ENCODE assay signal across 21 cellular contexts in the genomic region with DNA sequence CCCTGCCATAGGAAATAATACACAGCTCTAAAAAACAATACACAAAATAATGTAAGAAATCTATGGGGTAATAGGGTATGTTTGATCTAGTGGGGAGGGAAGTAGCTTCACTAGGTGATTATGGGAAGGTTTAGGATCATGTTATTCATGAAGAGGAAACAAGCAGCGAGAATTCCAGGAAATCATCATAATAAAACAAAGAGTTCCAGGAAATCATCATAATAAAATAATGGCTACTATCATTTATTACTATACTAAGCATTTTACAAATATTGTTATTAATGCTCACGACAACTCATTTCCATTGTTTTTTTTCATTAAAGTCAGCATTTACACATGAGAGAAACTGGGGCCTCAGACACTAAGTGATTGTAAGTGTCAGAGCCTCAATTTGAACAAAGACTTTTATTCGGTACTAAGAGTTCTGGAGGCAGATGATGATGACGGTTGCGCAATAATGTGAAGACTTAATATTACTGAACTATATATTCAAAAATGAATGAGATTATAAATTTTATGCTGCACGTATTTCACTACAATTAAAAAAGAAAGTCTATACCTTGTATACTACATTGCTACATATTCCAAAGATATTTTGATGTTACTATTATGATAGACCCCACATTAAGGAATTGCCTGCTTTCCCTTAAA. TPM values are rescaled to one million over a fixed set of nuclear protein-coding genes. Genes with fewer than 3 reads are reported as not detected.
DNase-seq lines count a peak whose midpoint lies in the region; ATAC-seq, FAIRE-seq and TF ChIP-seq lines count a peak whose summit lies in the region.
"Had no signal": no experiment of that assay in that cellular context is flagged by ENCODE, and none has a peak within 500 bp of the region (broad histone marks: within the 10 kb centered on the region; RNA-seq: fewer than 3 reads in every experiment).

No MANE protein-coding gene starts in this region.

- H3K36me3 ChIP-seq in HepG2 (replicated peaks in 1 of 2; ENCODE audit: control insufficient read depth in 1 of 2, insufficient read depth in 2 of 2, low read length in 2 of 2): no peaks in the 10 kb centered on the region
- no peaks in the 10 kb centered on the region for H3K36me3 ChIP-seq in right lobe of liver
- no peaks in the 10 kb centered on the region for H3K36me3 ChIP-seq in K562 (ENCODE audit: control insufficient read depth, insufficient read depth, low read length)
- no peaks in the 10 kb centered on the region for H3K36me3 ChIP-seq in CD4-positive, alpha-beta memory T cell (ENCODE audit: insufficient read depth, low read length)
- H3K36me3 ChIP-seq in mesendoderm (ENCODE audit: control insufficient read depth, insufficient read depth, low read length): no peaks in the 10 kb centered on the region
- no peaks in the 10 kb centered on the region for H3K36me3 ChIP-seq in CD8-positive, alpha-beta memory T cell (ENCODE audit: insufficient read depth, low read length)
- H3K36me3 ChIP-seq in vagina: no peaks in the 10 kb centered on the region

- H3K4me3 ChIP-seq in HepG2 (replicated peaks in 1 of 3; ENCODE audit: insufficient read depth in 1 of 3, low read depth in 2 of 3, low read length in 3 of 3): no peak overlapping the region
- H3K4me3 ChIP-seq in right lobe of liver: no peak overlapping the region
- no peak overlapping the region for H3K4me3 ChIP-seq in K562
- H3K4me3 ChIP-seq in CD4-positive, alpha-beta memory T cell (ENCODE audit: low read length in 2 of 2): no peak overlapping the region
- no peak overlapping the region for H3K4me3 ChIP-seq in mesendoderm (ENCODE audit: low read length)
- H3K4me3 ChIP-seq in CD8-positive, alpha-beta memory T cell (ENCODE audit: low read length): no peak overlapping the region
- no peak overlapping the region for H3K4me3 ChIP-seq in vagina
- H3K4me3 ChIP-seq: SK-N-MC had no signal

- H2AFZ ChIP-seq in HepG2 (ENCODE audit: low read length) (no peak overlapping the region), K562 (ENCODE audit: low read depth, low read length) (peak overlapping the region; percentile 70)

- H3K27ac Mint-ChIP-seq in CD4-positive, alpha-beta memory T cell: no peak overlapping the region
- H3K27ac Mint-ChIP-seq in CD8-positive, alpha-beta memory T cell: no peak overlapping the region

- H2AK5ac ChIP-seq in mesendoderm (ENCODE audit: low read length): no peak overlapping the region

- H3K79me2 ChIP-seq in HepG2 (ENCODE audit: insufficient read depth, low read length) (no peaks in the 10 kb centered on the region), K562 (ENCODE audit: control insufficient read depth, insufficient read depth, low read length) (no peaks in the 10 kb centered on the region), mesendoderm (ENCODE audit: control insufficient read depth, insufficient read depth, low read length) (no peaks in the 10 kb centered on the region)

- no peaks in the 10 kb centered on the region for H3K4me1 ChIP-seq in HepG2 (ENCODE audit: insufficient read depth, low read length)
- H3K4me1 ChIP-seq in right lobe of liver: no peaks in the 10 kb centered on the region
- peaks cover 0 to 19% of the 10 kb centered on the region in 2 experiments; a peak in 4 of 5 replicates for H3K4me1 ChIP-seq in K562 (replicated peaks in 1 of 2; ENCODE audit: control insufficient read depth in 2 of 2, insufficient read depth in 2 of 2, low read length in 2 of 2)
- no peaks in the 10 kb centered on the region for H3K4me1 ChIP-seq in CD4-positive, alpha-beta memory T cell (ENCODE audit: insufficient read depth, low read length)
- H3K4me1 ChIP-seq in mesendoderm (ENCODE audit: control insufficient read depth, low read depth, low read length): no peaks in the 10 kb centered on the region
- no peaks in the 10 kb centered on the region for H3K4me1 ChIP-seq in CD8-positive, alpha-beta memory T cell (ENCODE audit: insufficient read depth, low read length)
- H3K4me1 ChIP-seq in vagina: peaks cover 17% of the 10 kb centered on the region

- in situ Hi-C loops in HepG2 (cut with HindIII; ENCODE audit: extremely low pct_ligation_motif_present, low pct_unique_long_range_greater_than_20kb) (loop anchor here (5.0 kb wide), 1 partner anchor 404 kb away; no protein-coding TSS in a partner anchor), K562 (cut with MboI) (loop anchor here (10.0 kb wide), 1 partner anchor 307 kb away; the partner anchor contains the start of gene CXCL3)

- no peak overlapping the region for H3K4ac ChIP-seq in mesendoderm (ENCODE audit: low read depth, low read length)

- no peak overlapping the region for H3K23ac ChIP-seq in mesendoderm (ENCODE audit: low read length)

- H3K9me1 ChIP-seq in K562 (ENCODE audit: control insufficient read depth, insufficient read depth, low read length): no peaks in the 10 kb centered on the region

- H3K79me1 ChIP-seq in mesendoderm (ENCODE audit: low read length): no peaks in the 10 kb centered on the region

- POLR2A ChIA-PET in HepG2 (lab: Yijun Ruan, JAX): no interaction called here
- POLR2A ChIA-PET in K562 (lab: Yijun Ruan, JAX): interaction anchor here (1.9 kb wide), 1 partner anchor 16 kb away, joined by 5 read pairs; no protein-coding TSS in a partner anchor
- POLR2A ChIA-PET in CD4-positive, alpha-beta memory T cell (lab: Charles Lee; ENCODE audit: partially characterized antibody): no interaction called here
- POLR2A ChIA-PET in CD8-positive, alpha-beta memory T cell (lab: Charles Lee): no interaction called here

- H4K20me1 ChIP-seq in HepG2 (ENCODE audit: insufficient read depth, low read length): no peaks in the 10 kb centered on the region
- no peaks in the 10 kb centered on the region for H4K20me1 ChIP-seq in K562 (replicated peaks; ENCODE audit: control insufficient read depth, insufficient read depth, low read length)

- H3K4me1 Mint-ChIP-seq in CD4-positive, alpha-beta memory T cell: no peaks in the 10 kb centered on the region
- H3K4me1 Mint-ChIP-seq in CD8-positive, alpha-beta memory T cell: no peaks in the 10 kb centered on the region

- no peak overlapping the region for H2BK15ac ChIP-seq in mesendoderm (replicated peaks; ENCODE audit: low read depth)

- no peak for FAIRE-seq in HepG2 (lab: Jason Lieb, UNC)
- FAIRE-seq in K562 (lab: Jason Lieb, UNC): no peak
- FAIRE-seq: GM18507 had no signal

- H4K5ac ChIP-seq in mesendoderm (ENCODE audit: low read length): no peak overlapping the region

- TF ChIP-seq RAD21 in HepG2 (CRISPR knock-in tag; IDR thresholded peaks at IDR 0.05) (no peak), K562 (CRISPR knock-in tag; conservative IDR thresholded peaks at IDR 0.05 in 1 of 2, IDR thresholded peaks at IDR 0.05 in 1 of 2) (no peak)

- H3K18ac ChIP-seq in mesendoderm (ENCODE audit: low read length): no peak overlapping the region

- no peak overlapping the region for H3K27ac ChIP-seq in HepG2 (ENCODE audit: extremely low read length, insufficient read depth, low read length)
- no peak overlapping the region for H3K27ac ChIP-seq in right lobe of liver
- H3K27ac ChIP-seq in K562 (ENCODE audit: extremely low read depth, low read depth, low read length): no peak overlapping the region
- peak overlapping the region; percentile 56 for H3K27ac ChIP-seq in epithelial cell of prostate
- no peak overlapping the region for H3K27ac ChIP-seq in CD4-positive, alpha-beta memory T cell (ENCODE audit: low read depth, low read length)
- H3K27ac ChIP-seq in mesendoderm (ENCODE audit: low read depth, low read length): no peak overlapping the region
- no peak overlapping the region for H3K27ac ChIP-seq in CD8-positive, alpha-beta memory T cell (ENCODE audit: low read depth, low read length)
- no peak overlapping the region for H3K27ac ChIP-seq in vagina
- H3K27ac ChIP-seq: 22Rv1, KMS-11, SK-N-MC had no signal

- no peak overlapping the region for H3K9ac ChIP-seq in HepG2 (ENCODE audit: insufficient read depth, low read depth, low read length)
- H3K9ac ChIP-seq in K562 (ENCODE audit: insufficient read depth in 1 of 2, low read depth in 2 of 2, low read length in 2 of 2): no peak overlapping the region
- H3K9ac ChIP-seq in mesendoderm (ENCODE audit: low read length): no peak overlapping the region
- H3K9ac ChIP-seq: KMS-11 had no signal

- no peak overlapping the region for H4K8ac ChIP-seq in mesendoderm (ENCODE audit: low read depth, low read length)

- H3K27me3 ChIP-seq in HepG2 (ENCODE audit: control insufficient read depth in 1 of 2, insufficient read depth in 2 of 2, low read length in 2 of 2) (peaks cover 0 to 3% of the 10 kb centered on the region in 2 experiments; a peak in 2 of 5 replicates), right lobe of liver (no peaks in the 10 kb centered on the region), K562 (ENCODE audit: control insufficient read depth in 2 of 2, insufficient read depth in 2 of 2, low read length in 2 of 2) (no peaks in the 10 kb centered on the region), mesendoderm (ENCODE audit: insufficient read depth, low read length, poor library complexity) (no peaks in the 10 kb centered on the region), vagina (no peaks in the 10 kb centered on the region)
- H3K27me3 ChIP-seq in CD4-positive, alpha-beta memory T cell (ENCODE audit: insufficient read depth, low read length): no peaks in the 10 kb centered on the region
- H3K27me3 ChIP-seq in CD8-positive, alpha-beta memory T cell (ENCODE audit: insufficient read depth, low read length, poor library complexity, severe bottlenecking): no peaks in the 10 kb centered on the region

- no peak overlapping the region for H2BK5ac ChIP-seq in mesendoderm (ENCODE audit: low read length)

- TF ChIP-seq POLR2A in HepG2 (IDR thresholded peaks at IDR 0.05; ENCODE audit: insufficient read depth in 1 of 2, low read depth in 2 of 2, low read length in 2 of 2) (no peak), right lobe of liver (IDR thresholded peaks at IDR 0.05) (no peak), K562 (conservative IDR thresholded peaks at IDR 0.05) (no peak), vagina (IDR thresholded peaks at IDR 0.05) (no peak)

- 54% methylated on average over 6 of the region's 6 CpGs for WGBS in HepG2 (ENCODE audit: low lambda C conversion rate)
- 74% methylated on average over 6 of the region's 6 CpGs for WGBS in right lobe of liver (ENCODE audit: insufficient coverage, low coverage, low lambda C conversion rate, missing lambda C conversion rate)
- 84% methylated on average over 6 of the region's 6 CpGs for WGBS in K562 (ENCODE audit: insufficient coverage, low coverage, missing lambda C conversion rate)
- no CpG with 5 or more reads among the region's 6 CpGs for WGBS in mesendoderm (ENCODE audit: extremely low coverage, insufficient coverage, low lambda C conversion rate)

- no peaks in the 10 kb centered on the region for H3K27me3 Mint-ChIP-seq in CD4-positive, alpha-beta memory T cell
- no peaks in the 10 kb centered on the region for H3K27me3 Mint-ChIP-seq in CD8-positive, alpha-beta memory T cell

- no peak overlapping the region for H2BK120ac ChIP-seq in mesendoderm (ENCODE audit: low read depth, low read length)

- BruUV-seq in HepG2 (replicated peaks; lab: Mats Ljungman, UMichigan) (no TSS peak), K562 (replicated peaks; lab: Mats Ljungman, UMichigan) (no TSS peak)

- H3K4me2 ChIP-seq in HepG2 (ENCODE audit: low read depth, low read length) (no peak overlapping the region), K562 (ENCODE audit: insufficient read depth, low read length) (no peak overlapping the region), mesendoderm (ENCODE audit: low read length) (no peak overlapping the region)
- H3K4me2 ChIP-seq: KMS-11 had no signal

- H3K9me3 Mint-ChIP-seq in CD4-positive, alpha-beta memory T cell: no peaks in the 10 kb centered on the region
- peaks cover 0 to 5% (median 0%) of the 10 kb centered on the region in 5 donors for H3K9me3 Mint-ChIP-seq in CD8-positive, alpha-beta memory T cell

- DNase-seq in HepG2 (ENCODE audit: low spot score): no peak
- no peak for DNase-seq in right lobe of liver
- no peak for DNase-seq in K562 (ENCODE audit: extremely low read depth in 1 of 4, low spot score in 3 of 4)
- no peak for DNase-seq in epithelial cell of prostate (ENCODE audit: low read depth, low spot score)
- DNase-seq in CD4-positive, alpha-beta memory T cell: no peak
- DNase-seq in mesendoderm: no peak
- DNase-seq in CD8-positive, alpha-beta memory T cell: no peak
- DNase-seq in vagina (ENCODE audit: extremely low spot score in 2 of 2): no peak
- DNase-seq: DMS53, H7, MM.1S, NCI-H2029, NCI-H446, NCI-H524 treated with DMSO at 0.1 percent for 48 hours, NCI-H82, SHP77 treated with DMSO at 0.1 percent for 48 hours had no signal

- no peaks in the 10 kb centered on the region for H3K9me3 ChIP-seq in HepG2 (ENCODE audit: low read length)
- no peaks in the 10 kb centered on the region for H3K9me3 ChIP-seq in right lobe of liver
- no peaks in the 10 kb centered on the region for H3K9me3 ChIP-seq in K562 (replicated peaks; ENCODE audit: control insufficient read depth, insufficient read depth, low read depth, low read length)
- H3K9me3 ChIP-seq in CD4-positive, alpha-beta memory T cell (ENCODE audit: control insufficient read depth in 1 of 2, low read length in 2 of 2): no peaks in the 10 kb centered on the region
- no peaks in the 10 kb centered on the region for H3K9me3 ChIP-seq in CD8-positive, alpha-beta memory T cell (ENCODE audit: low read length)
- no peaks in the 10 kb centered on the region for H3K9me3 ChIP-seq in vagina

- ATAC-seq in HepG2: no peak
- no peak for ATAC-seq in right lobe of liver
- no peak for ATAC-seq in K562

- CTCF ChIA-PET in HepG2 (lab: Yijun Ruan, JAX; ENCODE audit: low intra/inter-chr PET ratio, low total read pairs): interaction anchor here (3.9 kb wide), 1 partner anchor 406 kb away, joined by 47 read pairs; no protein-coding TSS in a partner anchor
- CTCF ChIA-PET in K562 (lab: Yijun Ruan, JAX; ENCODE audit: low intra/inter-chr PET ratio): no interaction called here
- CTCF ChIA-PET in CD4-positive, alpha-beta memory T cell (lab: Charles Lee; ENCODE audit: partially characterized antibody): no interaction called here
- CTCF ChIA-PET in CD8-positive, alpha-beta memory T cell (lab: Charles Lee): no interaction called here

- H3K36me3 Mint-ChIP-seq in CD4-positive, alpha-beta memory T cell: no peaks in the 10 kb centered on the region
- no peaks in the 10 kb centered on the region for H3K36me3 Mint-ChIP-seq in CD8-positive, alpha-beta memory T cell

- H3K56ac ChIP-seq in mesendoderm (ENCODE audit: low read length): no peak overlapping the region

- intact Hi-C loops in HepG2 (cut with micrococcal nuclease; ENCODE audit: unreplicated experiment): loop anchor here (2.0 to 5.0 kb wide), 2 partner anchors 137 to 309 kb away; partner anchors contain the start of gene CXCL3
- intact Hi-C loops in right lobe of liver (cut with DNase I): no loop called here
- intact Hi-C loops in K562 (cut with micrococcal nuclease): loop anchor here (5.0 to 10.0 kb wide), 4 partner anchors 66 to 404 kb away; partner anchors contain the start of gene CXCL3
- intact Hi-C loops in CD4-positive, alpha-beta memory T cell (cut with micrococcal nuclease): no loop called here
- intact Hi-C loops in vagina (cut with DNase I): no loop called here

- no peak overlapping the region for H3K4me3 Mint-ChIP-seq in CD4-positive, alpha-beta memory T cell
- H3K4me3 Mint-ChIP-seq in CD8-positive, alpha-beta memory T cell: no peak overlapping the region

- TF ChIP-seq EP300 in HepG2 (IDR thresholded peaks at IDR 0.05; ENCODE audit: low read depth in 2 of 2, low read length in 2 of 2) (no peak), HepG2 (CRISPR knock-in tag; IDR thresholded peaks at IDR 0.05; ENCODE audit: borderline replicate concordance) (no peak), K562 (IDR thresholded peaks at IDR 0.05; ENCODE audit: low read length) (no peak)

- TF ChIP-seq CTCF in HepG2 (CRISPR knock-in tag; IDR thresholded peaks at IDR 0.05) (no peak), right lobe of liver (IDR thresholded peaks at IDR 0.05) (no peak), K562 (IDR thresholded peaks at IDR 0.05 in 2 of 3, conservative IDR thresholded peaks at IDR 0.05 in 1 of 3; ENCODE audit: insufficient read depth in 2 of 3, low read depth in 1 of 3, low read length in 3 of 3) (no peak), vagina (IDR thresholded peaks at IDR 0.05) (no peak)

RNA-seq across cellular contexts. Expression of gene CXCL8, which starts 12.2 kb away (rescaled TPM):
- total RNA-seq in HepG2 (2016; rRNA removed; fragmentation: Illumina TruSeq; extraction: Trizol): 4.9 and 7.8 TPM in 2 replicates
- total RNA-seq in HepG2 (2016; cell fraction: cytosol; rRNA removed; fragmentation: Illumina TruSeq; extraction: Trizol; ENCODE audit: low read depth): 6.3 TPM in 2 replicates
- total RNA-seq in HepG2 (2016; cell fraction: insoluble cytoplasmic fraction; rRNA removed; fragmentation: Illumina TruSeq; extraction: Trizol): 4.5 and 8.5 TPM in 2 replicates
- 8.4 and 12.9 TPM in 2 replicates for total RNA-seq in HepG2 (2016; cell fraction: membrane; rRNA removed; fragmentation: Illumina TruSeq; extraction: Trizol)
- 10.4 and 13.0 TPM in 2 replicates for total RNA-seq in HepG2 (2016; cell fraction: nucleus; rRNA removed; fragmentation: Illumina TruSeq; extraction: Trizol)
- 1.2 and 1.8 TPM in 2 replicates for polyA plus RNA-seq in HepG2 (2011; rRNA removed)
- 0.40 and 0.65 TPM in 2 replicates for polyA plus RNA-seq in HepG2 (2011; cell fraction: cytosol; rRNA removed)
- polyA plus RNA-seq in HepG2 (2011; cell fraction: nucleus; rRNA removed): 0.24 and 0.33 TPM in 2 replicates
- 0.21 and 0.87 TPM in 2 replicates for polyA plus RNA-seq in HepG2 (2012)
- polyA plus RNA-seq in HepG2 (2016; cell fraction: cytosol; fragmentation: Illumina TruSeq; extraction: Trizol; ENCODE audit: low read depth): 2.0 and 2.3 TPM in 2 replicates
- polyA plus RNA-seq in HepG2 (2016; cell fraction: insoluble cytoplasmic fraction; fragmentation: Illumina TruSeq; extraction: Trizol; ENCODE audit: low read depth): 3.1 TPM in 2 replicates
- 2.6 and 3.7 TPM in 2 replicates for polyA plus RNA-seq in HepG2 (2016; cell fraction: membrane; fragmentation: Illumina TruSeq; extraction: Trizol; ENCODE audit: low read depth)
- polyA plus RNA-seq in HepG2 (2016; cell fraction: nucleus; fragmentation: Illumina TruSeq; extraction: Trizol; ENCODE audit: insufficient read depth, low read depth): 12.4 and 13.0 TPM in 2 replicates
- polyA minus RNA-seq in HepG2 (2011; rRNA and poly(A)+ RNA removed; ENCODE audit: low replicate concordance): 0.60 and 2.4 TPM in 2 replicates
- polyA minus RNA-seq in HepG2 (2011; cell fraction: cytosol; rRNA and poly(A)+ RNA removed): 0.62 and 1.3 TPM in 2 replicates
- polyA minus RNA-seq in HepG2 (2011; cell fraction: nucleus; rRNA and poly(A)+ RNA removed): 1.2 and 1.9 TPM in 2 replicates
- total RNA-seq in right lobe of liver: 10 to 100 TPM in 3 of 6 experiments, 1 to 10 TPM in 1, under 1 TPM in 2; 0.31 to 32.8 (median 12.9) TPM
- total RNA-seq in K562 (2011; cell fraction: chromatin; rRNA removed; ENCODE audit: low replicate concordance): 5.3 and 6.5 TPM in 2 replicates
- 5.8 and 9.7 TPM in 2 replicates for total RNA-seq in K562 (2011; cell fraction: nucleolus; rRNA removed)
- 6.0 and 11.8 TPM in 2 replicates for total RNA-seq in K562 (2011; cell fraction: nucleoplasm; rRNA removed)
- total RNA-seq in K562 (2014; rRNA removed): 1.8 and 2.2 TPM in 2 replicates
- 4.8 and 6.2 TPM in 2 replicates for total RNA-seq in K562 (2014; rRNA removed; fragmentation: Illumina TruSeq; extraction: Trizol)
- total RNA-seq in K562 (2015; rRNA removed; fragmentation: Illumina TruSeq; extraction: Trizol): 1.0 and 1.6 TPM in 2 replicates
- total RNA-seq in K562 (2021): 3.2 and 3.3 TPM in 2 replicates
- 3.4 and 7.7 TPM in 2 replicates for polyA plus RNA-seq in K562 (2011; rRNA removed)
- 1.00 and 1.1 TPM in 2 replicates for polyA plus RNA-seq in K562 (2011; cell fraction: cytosol; rRNA removed)
- 6.8 and 9.9 TPM in 2 replicates for polyA plus RNA-seq in K562 (2011; cell fraction: nucleus; rRNA removed)
- polyA plus RNA-seq in K562 (2012): 8.8 and 15.3 TPM in 2 replicates
- 2.9 and 3.3 TPM in 2 replicates for polyA plus RNA-seq in K562 (2014; fragmentation: Illumina TruSeq; extraction: Trizol)
- 1 to 10 TPM; 5.8 to 6.9 TPM for polyA plus RNA-seq in K562 (2014; fragmentation: Nextera tagmentation; extraction: Ambion mirVana)
- 2.5 and 2.8 TPM in 2 replicates for polyA plus RNA-seq in K562 (2014; rRNA removed)
- 5.1 and 7.4 TPM in 2 replicates for polyA minus RNA-seq in K562 (2011; rRNA and poly(A)+ RNA removed)
- polyA minus RNA-seq in K562 (2011; cell fraction: cytosol; rRNA and poly(A)+ RNA removed): 3.6 and 6.0 TPM in 2 replicates
- 4.9 and 5.5 TPM in 2 replicates for polyA minus RNA-seq in K562 (2011; cell fraction: nucleus; rRNA and poly(A)+ RNA removed)
- total RNA-seq in CD4-positive, alpha-beta memory T cell: 1 to 10 TPM; 3.8 to 4.6 TPM
- under 1 TPM in 1 of 2 donors, not detected in 1; 0.25 TPM for polyA plus RNA-seq in CD4-positive, alpha-beta memory T cell
- polyA plus RNA-seq in mesendoderm (2013, experiment 1 of 2): not detected
- not detected for polyA plus RNA-seq in mesendoderm (2013, experiment 2 of 2)
- total RNA-seq in CD8-positive, alpha-beta memory T cell: under 1 TPM; 0.42 to 0.51 TPM
- not detected for polyA plus RNA-seq in CD8-positive, alpha-beta memory T cell
- total RNA-seq in vagina: 0.49 TPM
- total RNA-seq: G401, H7 had no signal

Comparison
In these comparisons a context has a peak if more than half of its experiments do, and no peak if none do; other contexts are left out.
1. intact Hi-C loops: an anchor here in HepG2 (2.0 to 5.0 kb wide) and K562 (5.0 to 10.0 kb wide); none called in right lobe of liver, CD4-positive, alpha-beta memory T cell and vagina.
2. Of the 241 proteins assayed by ChIP-seq in both HepG2 and K562: peak only in HepG2: none; only in K562: CEBPG and IRF9; in both: CEBPB; in neither: 238.